Comparison of ENCODE assay signal across 1 cellular context in genomic region chr11:93734427-93735222, GRCh38.
TF ChIP-seq lines count a peak whose summit lies in the region.

No MANE protein-coding gene starts in this region.

TF ChIP-seq in HepG2, 621 proteins besides CTCF, POLR2A, EP300 and RAD21:
- no peak for TF ChIP-seq TAF15 (IDR thresholded peaks at IDR 0.05; ENCODE audit: low read depth, low read length, poor library complexity, severe bottlenecking)
- TF ChIP-seq ARID2 (CRISPR knock-in tag; IDR thresholded peaks at IDR 0.05; ENCODE audit: borderline replicate concordance): no peak
- TF ChIP-seq ZC3H4 (CRISPR knock-in tag; IDR thresholded peaks at IDR 0.05; ENCODE audit: borderline replicate concordance): 0 out of 2 replicates have a peak, but pooled peaks have one; percentile 52
- TF ChIP-seq ZNF142 (CRISPR knock-in tag; IDR thresholded peaks at IDR 0.05): no peak
- TF ChIP-seq ZNF569 (CRISPR knock-in tag; IDR thresholded peaks at IDR 0.05; ENCODE audit: borderline replicate concordance): no peak
- TF ChIP-seq THYN1 (CRISPR knock-in tag; IDR thresholded peaks at IDR 0.05; ENCODE audit: borderline replicate concordance, low read depth): no peak
- no peak for TF ChIP-seq BCL3 (CRISPR knock-in tag; IDR thresholded peaks at IDR 0.05)
- no peak for TF ChIP-seq HMGA1 (CRISPR knock-in tag; conservative IDR thresholded peaks at IDR 0.05)
- TF ChIP-seq POLR2AphosphoS5 (IDR thresholded peaks at IDR 0.05; ENCODE audit: low read depth, low read length): peak; percentile 50
- TF ChIP-seq, protein P1, sequence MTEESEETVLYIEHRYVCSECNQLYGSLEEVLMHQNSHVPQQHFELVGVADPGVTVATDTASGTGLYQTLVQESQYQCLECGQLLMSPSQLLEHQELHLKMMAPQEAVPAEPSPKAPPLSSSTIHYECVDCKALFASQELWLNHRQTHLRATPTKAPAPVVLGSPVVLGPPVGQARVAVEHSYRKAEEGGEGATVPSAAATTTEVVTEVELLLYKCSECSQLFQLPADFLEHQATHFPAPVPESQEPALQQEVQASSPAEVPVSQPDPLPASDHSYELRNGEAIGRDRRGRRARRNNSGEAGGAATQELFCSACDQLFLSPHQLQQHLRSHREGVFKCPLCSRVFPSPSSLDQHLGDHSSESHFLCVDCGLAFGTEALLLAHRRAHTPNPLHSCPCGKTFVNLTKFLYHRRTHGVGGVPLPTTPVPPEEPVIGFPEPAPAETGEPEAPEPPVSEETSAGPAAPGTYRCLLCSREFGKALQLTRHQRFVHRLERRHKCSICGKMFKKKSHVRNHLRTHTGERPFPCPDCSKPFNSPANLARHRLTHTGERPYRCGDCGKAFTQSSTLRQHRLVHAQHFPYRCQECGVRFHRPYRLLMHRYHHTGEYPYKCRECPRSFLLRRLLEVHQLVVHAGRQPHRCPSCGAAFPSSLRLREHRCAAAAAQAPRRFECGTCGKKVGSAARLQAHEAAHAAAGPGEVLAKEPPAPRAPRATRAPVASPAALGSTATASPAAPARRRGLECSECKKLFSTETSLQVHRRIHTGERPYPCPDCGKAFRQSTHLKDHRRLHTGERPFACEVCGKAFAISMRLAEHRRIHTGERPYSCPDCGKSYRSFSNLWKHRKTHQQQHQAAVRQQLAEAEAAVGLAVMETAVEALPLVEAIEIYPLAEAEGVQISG (CRISPR knock-in tag; IDR thresholded peaks at IDR 0.05): no peak
- no peak for TF ChIP-seq SPEN (CRISPR knock-in tag; IDR thresholded peaks at IDR 0.05; ENCODE audit: low read depth)
- TF ChIP-seq ZNF558 (CRISPR knock-in tag; IDR thresholded peaks at IDR 0.05; ENCODE audit: borderline replicate concordance): no peak
- TF ChIP-seq MLLT10 (CRISPR knock-in tag; IDR thresholded peaks at IDR 0.05): no peak
- no peak for TF ChIP-seq ZNF138 (CRISPR knock-in tag; IDR thresholded peaks at IDR 0.05; ENCODE audit: low read depth)
- no peak for TF ChIP-seq MAFG (CRISPR knock-in tag; IDR thresholded peaks at IDR 0.05)
- TF ChIP-seq ZNF607 (CRISPR knock-in tag; IDR thresholded peaks at IDR 0.05; ENCODE audit: borderline replicate concordance): no peak
- TF ChIP-seq WIZ (CRISPR knock-in tag; IDR thresholded peaks at IDR 0.05): no peak
- TF ChIP-seq ZSCAN22 (CRISPR knock-in tag; IDR thresholded peaks at IDR 0.05): no peak
- TF ChIP-seq ZNF547 (CRISPR knock-in tag; IDR thresholded peaks at IDR 0.05): no peak
- TF ChIP-seq ATF7-NPFF (CRISPR knock-in tag; IDR thresholded peaks at IDR 0.05; ENCODE audit: low read depth): no peak
- no peak for TF ChIP-seq ZNF839 (CRISPR knock-in tag; IDR thresholded peaks at IDR 0.05; ENCODE audit: borderline replicate concordance)
- TF ChIP-seq RBM22 (optimal IDR thresholded peaks at IDR 0.05; ENCODE audit: low read length): peak; percentile 55
- peak; percentile 72 for TF ChIP-seq RBFOX2 (IDR thresholded peaks at IDR 0.05; ENCODE audit: low read depth, low read length)
- TF ChIP-seq AGO2 (optimal IDR thresholded peaks at IDR 0.05; ENCODE audit: low read depth, low read length): peak; percentile 55
- TF ChIP-seq POLR2G (IDR thresholded peaks at IDR 0.05; ENCODE audit: low read depth, low read length): peak; percentile 71
- TF ChIP-seq POLR2AphosphoS2 (IDR thresholded peaks at IDR 0.05; ENCODE audit: low read depth, low read length): peak; percentile 49; the same call in 1 of the 2 replicates
TF ChIP-seq in HepG2: peak in this region for 7.
